ENCODE assay signal across 15 cellular contexts in genomic region chr10:124318811-124319210, GRCh38.
A peak's percentile ranks its signal among the peaks of the same experiment; 100 is the strongest.
DNase-seq lines count a peak whose midpoint lies in the region; ATAC-seq and TF ChIP-seq lines count a peak whose summit lies in the region.
"Had no signal": no experiment of that assay in that cellular context is flagged by ENCODE, and none has a peak within 500 bp of the region (broad histone marks: within the 10 kb centered on the region; RNA-seq: fewer than 3 reads in every experiment).

No MANE protein-coding gene starts in this region.

- no peak for ATAC-seq in upper lobe of right lung
- ATAC-seq: A549 had no signal

- no peaks in the 10 kb centered on the region for H4K20me1 ChIP-seq in osteoblast (ENCODE audit: insufficient read depth, low read length)

- no peak overlapping the region for H2AFZ ChIP-seq in osteoblast (ENCODE audit: low read length)

- peak overlapping the region in 1 of 2 donors; percentile 57 for H3K27ac ChIP-seq in coronary artery
- H3K27ac ChIP-seq in osteoblast (ENCODE audit: low read depth, low read length), result no peak overlapping the region
- no peak overlapping the region for H3K27ac ChIP-seq in upper lobe of right lung
- H3K27ac ChIP-seq: A549, C4-2B had no signal

- no peak for TF ChIP-seq CTCF in coronary artery (IDR thresholded peaks at IDR 0.05)
- no peak for TF ChIP-seq CTCF in osteoblast (IDR thresholded peaks at IDR 0.05; ENCODE audit: extremely low read depth, low read depth, low read length)
- TF ChIP-seq CTCF in upper lobe of right lung (IDR thresholded peaks at IDR 0.05), result no peak

- no peak overlapping the region for H3K4me2 ChIP-seq in osteoblast (ENCODE audit: insufficient read depth, low read length)
- H3K4me2 ChIP-seq: A549 had no signal

- H3K36me3 ChIP-seq in osteoblast (ENCODE audit: insufficient read depth, low read length) (no peaks in the 10 kb centered on the region), upper lobe of right lung (no peaks in the 10 kb centered on the region)
- H3K36me3 ChIP-seq: BE2C had no signal

- no peaks in the 10 kb centered on the region for H3K79me2 ChIP-seq in osteoblast (ENCODE audit: insufficient read depth, low read length)

- H3K27me3 ChIP-seq in osteoblast (ENCODE audit: insufficient read depth, low read length) (no peaks in the 10 kb centered on the region), upper lobe of right lung (no peaks in the 10 kb centered on the region)
- H3K27me3 ChIP-seq: BE2C had no signal

- intact Hi-C loops in upper lobe of right lung (cut with DNase I), result no loop called here

- H3K4me1 ChIP-seq in osteoblast (ENCODE audit: insufficient read depth, low read length) (peaks cover 4% of the 10 kb centered on the region), upper lobe of right lung (no peaks in the 10 kb centered on the region)
- H3K4me1 ChIP-seq: A549, BE2C, Caco-2 had no signal

- no peaks in the 10 kb centered on the region for H3K9me3 ChIP-seq in osteoblast (ENCODE audit: low read depth, low read length)
- H3K9me3 ChIP-seq in upper lobe of right lung, result no peaks in the 10 kb centered on the region
- H3K9me3 ChIP-seq: A549, BE2C, Caco-2 had no signal

- no peak overlapping the region for H3K4me3 ChIP-seq in coronary artery
- no peak overlapping the region for H3K4me3 ChIP-seq in osteoblast (ENCODE audit: insufficient read depth, low read length)
- H3K4me3 ChIP-seq in upper lobe of right lung, result no peak overlapping the region
- H3K4me3 ChIP-seq: A549 had no signal

- peak; percentile 38 for DNase-seq in coronary artery (ENCODE audit: low spot score)
- DNase-seq in islet precursor cell, result peak; percentile 32
- DNase-seq in osteoblast (ENCODE audit: insufficient read length, low spot score, missing footprints), result peak; percentile 35
- DNase-seq in upper lobe of right lung, result peak; percentile 23
- DNase-seq in HT-29 (ENCODE audit: low spot score), result no peak
- no peak for DNase-seq in cerebellum (ENCODE audit: low spot score)
- DNase-seq: BE2C; CD4-positive, alpha-beta memory T cell; DND-41; GDM1; GOT3; H9 had no signal

Comparison
In these comparisons a context has a peak if more than half of its experiments do, and no peak if none do; other contexts are left out.
1. DNase-seq: peak in coronary artery (single experiment), islet precursor cell (single experiment), osteoblast (single experiment) and upper lobe of right lung (single experiment); none in HT-29 (single experiment) and cerebellum (single experiment).